Comparison of ENCODE assay signal across 16 cellular contexts in genomic region chr2:194004590-194005206, GRCh38.
DNase-seq lines count a peak whose midpoint lies in the region; ATAC-seq and TF ChIP-seq lines count a peak whose summit lies in the region.
"Had no signal": no experiment of that assay in that cellular context is flagged by ENCODE, and none has a peak within 500 bp of the region (broad histone marks: within the 10 kb centered on the region; RNA-seq: fewer than 3 reads in every experiment).

No MANE protein-coding gene starts in this region.

- no peaks in the 10 kb centered on the region for H3K27me3 ChIP-seq in RWPE2 (ENCODE audit: insufficient read depth, poor library complexity, severe bottlenecking)
- no peaks in the 10 kb centered on the region for H3K27me3 ChIP-seq in osteoblast (ENCODE audit: insufficient read depth, low read length)
- H3K27me3 ChIP-seq in H7 (ENCODE audit: control insufficient read depth, insufficient read depth, low read length) = no peaks in the 10 kb centered on the region

- H3K4me2 ChIP-seq in osteoblast (ENCODE audit: insufficient read depth, low read length) = no peak overlapping the region

- no peak for TF ChIP-seq CTCF in RWPE2 (IDR thresholded peaks at IDR 0.05; ENCODE audit: poor library complexity, severe bottlenecking)
- TF ChIP-seq CTCF in epithelial cell of esophagus (IDR thresholded peaks at IDR 0.05; ENCODE audit: insufficient read depth, low read depth, low read length, missing control alignments) = no peak
- TF ChIP-seq CTCF in osteoblast (IDR thresholded peaks at IDR 0.05; ENCODE audit: extremely low read depth, low read depth, low read length) = no peak

- DNase-seq in GM03348 (ENCODE audit: low spot score) (peak; percentile 22), RWPE2 (ENCODE audit: low spot score) (no peak), epithelial cell of esophagus (ENCODE audit: low read depth) (peak; percentile 28), osteoblast (ENCODE audit: insufficient read length, low spot score, missing footprints) (peak; percentile 26), H7 (no peak), H4 (ENCODE audit: low spot score) (no peak)
- no peak for DNase-seq in activated naive CD4-positive, alpha-beta T cell treated with Interleukin-2 at 50 U/mL for 16 hours
- DNase-seq: DMS 273 treated with DMSO at 0.1 percent for 48 hours, GF-D8, H9, NCI-H146, NCI-H2081, NCI-H82 had no signal

- H3K9me3 ChIP-seq in RWPE2 (ENCODE audit: severe bottlenecking) (no peaks in the 10 kb centered on the region), osteoblast (ENCODE audit: low read depth, low read length) (no peaks in the 10 kb centered on the region)

- no peak overlapping the region for H2AFZ ChIP-seq in osteoblast (ENCODE audit: low read length)

- H3K27ac ChIP-seq in RWPE2 (ENCODE audit: poor library complexity, severe bottlenecking) (peak overlapping the region; percentile 51), osteoblast (ENCODE audit: low read depth, low read length) (peak overlapping the region; percentile 48)
- H3K27ac ChIP-seq: C4-2B, HL-60 had no signal

- peaks cover 19% of the 10 kb centered on the region for H3K4me1 ChIP-seq in RWPE2 (ENCODE audit: insufficient read depth, poor library complexity, severe bottlenecking)
- peaks cover 8% of the 10 kb centered on the region for H3K4me1 ChIP-seq in osteoblast (ENCODE audit: insufficient read depth, low read length)

- H3K36me3 ChIP-seq in RWPE2 (ENCODE audit: low read depth) (no peaks in the 10 kb centered on the region), osteoblast (ENCODE audit: insufficient read depth, low read length) (no peaks in the 10 kb centered on the region), H7 (replicated peaks; ENCODE audit: control insufficient read depth, insufficient read depth, low read length) (no peaks in the 10 kb centered on the region)

- no peaks in the 10 kb centered on the region for H3K79me2 ChIP-seq in osteoblast (ENCODE audit: insufficient read depth, low read length)

- no peaks in the 10 kb centered on the region for H4K20me1 ChIP-seq in osteoblast (ENCODE audit: insufficient read depth, low read length)

- no peak overlapping the region for H3K4me3 ChIP-seq in RWPE2 (ENCODE audit: severe bottlenecking)
- no peak overlapping the region for H3K4me3 ChIP-seq in epithelial cell of esophagus (ENCODE audit: low read length)
- no peak overlapping the region for H3K4me3 ChIP-seq in osteoblast (ENCODE audit: insufficient read depth, low read length)
- H3K4me3 ChIP-seq in H7 (ENCODE audit: insufficient read depth, low read depth, low read length) = no peak overlapping the region

- peak; percentile 67 for ATAC-seq in RWPE2 (ENCODE audit: low read depth)
- no peak for ATAC-seq in HG02678 (IDR thresholded peaks at IDR 0.05; ENCODE audit: unreplicated experiment)

Comparison
In these comparisons a context has a peak if more than half of its experiments do, and no peak if none do; other contexts are left out.
1. DNase-seq: peak in GM03348 (single experiment), epithelial cell of esophagus (single experiment) and osteoblast (single experiment); none in RWPE2 (single experiment), activated naive CD4-positive, alpha-beta T cell treated with Interleukin-2 at 50 U/mL for 16 hours (single experiment), H7 (single experiment) and H4 (single experiment).